ENCODE assay signal across 22 cellular contexts in genomic region chr17:1810450-1811103, GRCh38. TPM values are rescaled to one million over a fixed set of nuclear protein-coding genes. Genes with fewer than 3 reads are reported as not detected.
"Had no signal": no experiment of that assay in that cellular context is flagged by ENCODE, and none has a peak within 500 bp of the region (broad histone marks: within the 10 kb centered on the region; RNA-seq: fewer than 3 reads in every experiment).

No MANE protein-coding gene starts in this region.

- H3K4me3 ChIP-seq: body of pancreas, cardiac muscle cell, left lung, stomach, suprapubic skin, tibial nerve had no signal

- H3K9me3 ChIP-seq: body of pancreas, left lung, stomach, suprapubic skin, tibial nerve had no signal

- H3K27ac ChIP-seq: body of pancreas, cardiac muscle cell, foreskin keratinocyte, left lung, stomach, suprapubic skin, tibial nerve had no signal

- H3K27me3 ChIP-seq: body of pancreas, cardiac muscle cell, foreskin keratinocyte, left lung, stomach, suprapubic skin, tibial nerve had no signal

- H3K4me1 ChIP-seq: body of pancreas, foreskin keratinocyte, left lung, stomach, suprapubic skin, tibial nerve had no signal

- ATAC-seq: body of pancreas; foreskin keratinocyte; left lung; stimulated activated memory B cell treated with anti-CD40 and anti-IgM and Interleukin-4, amounts not matched to agents 10 μg/mL and 1 μg/mL and 100 μg/mL, for 72 hours; T-helper 17 cell had no signal

- DNase-seq: activated CD4-positive, alpha-beta memory T cell treated with anti-CD3 and anti-CD28 coated beads, Interleukin-2, amount 10 ng/mL, durations not matched to agents 7 days and 5 days; activated CD4-positive, alpha-beta T cell treated with anti-CD3 and anti-CD28 coated beads, Interleukin-2, amount 10 ng/mL, durations not matched to agents 24 days and 14 days; activated gamma-delta T cell; anterior cingulate cortex; body of pancreas; effector CD4-positive, alpha-beta T cell; foreskin keratinocyte; kidney; left lung; mammary epithelial cell; midbrain; nephron progenitor cell; occipital lobe; stimulated activated CD4-positive, alpha-beta T cell treated with anti-CD3 and anti-CD28 coated beads, Interleukin-2, amount 100 ng/mL, for 24 hours; stomach; SW 1271; T-helper 17 cell had no signal

RNA-seq across cellular contexts. Expression of gene SERPINF1, which starts 48.7 kb away (rescaled TPM):
- total RNA-seq: activated CD4-positive, alpha-beta memory T cell treated with anti-CD3 and anti-CD28 coated beads, Interleukin-2, amount 10 ng/mL, durations not matched to agents 7 days and 5 days; activated CD4-positive, alpha-beta T cell treated with anti-CD3 and anti-CD28 coated beads, Interleukin-2, amount 10 ng/mL, durations not matched to agents 24 days and 14 days; activated T-helper 1 cell treated with anti-CD3 and anti-CD28 coated beads, Interleukin-12 subunit alpha, Interleukin-12 subunit beta, Interleukin-2, Interleukin-4 antibody, amounts not matched to agents 30 ng/mL and 10 ng/mL and 1 ng/mL, durations not matched to agents 14 hours and 24 hours and 36 hours had no signal
